In genomic region chr3:54790046-54790445, GRCh38 we compare ENCODE assay signal across 21 cellular contexts.
DNase-seq lines count a peak whose midpoint lies in the region; ATAC-seq, FAIRE-seq and TF ChIP-seq lines count a peak whose summit lies in the region.
"Had no signal": no experiment of that assay in that cellular context is flagged by ENCODE, and none has a peak within 500 bp of the region (broad histone marks: within the 10 kb centered on the region; RNA-seq: fewer than 3 reads in every experiment).

No MANE protein-coding gene starts in this region.

- H3K27ac ChIP-seq in neural progenitor cell: no peak overlapping the region
- H3K27ac ChIP-seq: 22Rv1; A549; BLaER1 treated with 17β-estradiol and CSF1 and Interleukin-3, amounts not matched to agents 10 nM and 100 nM; C4-2B had no signal

- no peak for ATAC-seq in HG02970 (IDR thresholded peaks at IDR 0.05; ENCODE audit: low FRiP score, unreplicated experiment)
- ATAC-seq: A549; CD8-positive, alpha-beta T cell had no signal

- no peak overlapping the region for H3K4me3 ChIP-seq in neural progenitor cell
- H3K4me3 ChIP-seq: A549; BLaER1 treated with 17β-estradiol and CSF1 and Interleukin-3, amounts not matched to agents 10 nM and 100 nM had no signal

- H3K9me3 ChIP-seq in neural progenitor cell (ENCODE audit: low read depth): peaks cover 8% of the 10 kb centered on the region
- H3K9me3 ChIP-seq: A549 had no signal

- no peak for TF ChIP-seq POLR2A in GM12891 (IDR thresholded peaks at IDR 0.05; ENCODE audit: low read depth, low read length)

- H3K27me3 Mint-ChIP-seq in neural progenitor cell (ENCODE audit: insufficient read depth, low read depth): peaks cover 3% of the 10 kb centered on the region
- H3K27me3 Mint-ChIP-seq: CD4-positive, alpha-beta T cell had no signal

- H3K4me1 Mint-ChIP-seq in neural progenitor cell: peaks cover 7% of the 10 kb centered on the region

- no peaks in the 10 kb centered on the region for H3K36me3 Mint-ChIP-seq in neural progenitor cell
- H3K36me3 Mint-ChIP-seq: CD8-positive, alpha-beta T cell had no signal

- no peak for FAIRE-seq in GM12891 (lab: Jason Lieb, UNC)
- FAIRE-seq: A549, D721Med, G401.6, GM12892, GM18507 had no signal

- DNase-seq in Ammon's horn (ENCODE audit: low spot score): peak; percentile 74
- DNase-seq in inferior parietal cortex (ENCODE audit: extremely low spot score): peak; percentile 24
- DNase-seq in neural progenitor cell (ENCODE audit: low spot score): no peak
- no peak for DNase-seq in GM12891 (ENCODE audit: insufficient read length, low spot score)
- DNase-seq in NCI-H2081 treated with DMSO at 0.1 percent for 48 hours (lab: John Stamatoyannopoulos, UW): no peak
- DNase-seq: AML-193; Caco-2; Calu3; CD4-positive, alpha-beta T cell; CD8-positive, alpha-beta T cell; DMS79 treated with DMSO at 0.1 percent for 48 hours; GF-D8 had no signal

- TF ChIP-seq CTCF in neural progenitor cell (IDR thresholded peaks at IDR 0.05): no peak

- H3K4me2 ChIP-seq in neural progenitor cell: no peak overlapping the region
- H3K4me2 ChIP-seq: A549; BLaER1 treated with 17β-estradiol and CSF1 and Interleukin-3, amounts not matched to agents 10 nM and 100 nM had no signal

- H3K9ac ChIP-seq in neural progenitor cell: no peak overlapping the region
- H3K9ac ChIP-seq: BLaER1 treated with 17β-estradiol and CSF1 and Interleukin-3, amounts not matched to agents 10 nM and 100 nM had no signal

- H3K79me2 ChIP-seq in neural progenitor cell (ENCODE audit: low read depth): no peaks in the 10 kb centered on the region

- H4K20me1 ChIP-seq in neural progenitor cell (ENCODE audit: low read depth): no peaks in the 10 kb centered on the region
- H4K20me1 ChIP-seq: BLaER1 treated with 17β-estradiol and CSF1 and Interleukin-3, amounts not matched to agents 10 nM and 100 nM had no signal

- H3K27ac Mint-ChIP-seq in neural progenitor cell: peak overlapping the region; percentile 30
- H3K27ac Mint-ChIP-seq: CD4-positive, alpha-beta T cell; CD8-positive, alpha-beta T cell had no signal

- peaks cover 8% of the 10 kb centered on the region for H3K4me1 ChIP-seq in neural progenitor cell
- H3K4me1 ChIP-seq: A549; BLaER1 treated with 17β-estradiol and CSF1 and Interleukin-3, amounts not matched to agents 10 nM and 100 nM; Caco-2 had no signal

- no peak overlapping the region for H3K4me3 Mint-ChIP-seq in neural progenitor cell
- H3K4me3 Mint-ChIP-seq: CD4-positive, alpha-beta T cell; CD8-positive, alpha-beta T cell had no signal

- peaks cover 20% of the 10 kb centered on the region for H3K9me3 Mint-ChIP-seq in neural progenitor cell
- H3K9me3 Mint-ChIP-seq: CD4-positive, alpha-beta T cell had no signal

- H2AFZ ChIP-seq in neural progenitor cell (replicated peaks): no peak overlapping the region

- H3K27me3 ChIP-seq in neural progenitor cell: no peaks in the 10 kb centered on the region
- H3K27me3 ChIP-seq: BLaER1 treated with 17β-estradiol and CSF1 and Interleukin-3, amounts not matched to agents 10 nM and 100 nM had no signal

- H3K36me3 ChIP-seq in neural progenitor cell: peaks cover 6% of the 10 kb centered on the region
- H3K36me3 ChIP-seq: BLaER1 treated with 17β-estradiol and CSF1 and Interleukin-3, amounts not matched to agents 10 nM and 100 nM had no signal

- H3F3A ChIP-seq in neural progenitor cell (ENCODE audit: low read depth): peaks cover 7% of the 10 kb centered on the region

TF ChIP-seq in GM12891, 5 proteins besides CTCF, POLR2A, EP300 and RAD21:
- TF ChIP-seq SPI1 (IDR thresholded peaks at IDR 0.05; ENCODE audit: low read depth, low read length) (no peak), TAF1 (IDR thresholded peaks at IDR 0.05; ENCODE audit: low read depth, low read length) (no peak), PAX5 (IDR thresholded peaks at IDR 0.05; ENCODE audit: insufficient read depth, low read length, severe bottlenecking) (no peak), POLR2AphosphoS5 (IDR thresholded peaks at IDR 0.05; ENCODE audit: low read depth, low read length) (no peak), POU2F2 (IDR thresholded peaks at IDR 0.05; ENCODE audit: low read depth, low read length) (no peak)
TF ChIP-seq in GM12891: peak in this region for 0.

Comparison
In these comparisons a context has a peak if more than half of its experiments do, and no peak if none do; other contexts are left out.
1. DNase-seq: peak in Ammon's horn (single experiment) and inferior parietal cortex (single experiment); none in neural progenitor cell (single experiment), GM12891 (single experiment) and NCI-H2081 treated with DMSO at 0.1 percent for 48 hours (single experiment).